Comparison of ENCODE assay signal across 15 cellular contexts in the genomic region with DNA sequence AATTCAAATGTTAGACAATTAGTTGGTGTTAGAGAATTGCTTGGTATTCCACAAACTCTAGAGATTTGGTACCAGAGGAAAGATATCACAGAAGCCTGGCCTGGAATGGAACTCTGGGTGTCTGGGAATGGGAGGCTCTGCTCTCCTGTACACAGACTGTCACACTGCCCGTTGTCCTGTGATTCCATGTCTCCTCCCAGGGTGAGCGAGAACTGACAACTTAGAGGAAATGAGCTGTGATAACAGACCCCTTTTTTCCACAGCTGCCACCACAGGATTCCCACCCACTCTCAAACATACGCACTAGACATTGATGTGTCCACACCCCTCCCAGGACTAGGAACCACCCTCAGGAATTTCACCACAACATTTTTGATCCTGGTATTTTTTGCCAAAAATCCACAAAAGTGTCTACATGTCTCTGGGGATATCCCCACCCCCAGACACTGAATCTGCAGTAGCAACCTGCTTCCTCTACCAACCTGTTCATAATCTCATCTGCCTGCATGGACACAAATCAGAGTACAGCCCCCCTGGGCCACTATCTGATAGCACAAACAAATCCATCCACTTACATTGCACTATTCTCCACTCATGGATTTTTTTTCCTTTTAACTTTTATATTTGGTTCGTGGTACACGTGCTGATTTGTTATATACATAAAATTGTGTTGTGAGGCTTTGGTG. TPM values are rescaled to one million over a fixed set of nuclear protein-coding genes. Genes with fewer than 3 reads are reported as not detected.
A peak's percentile ranks its signal among the peaks of the same experiment; 100 is the strongest.
DNase-seq lines count a peak whose midpoint lies in the region; ATAC-seq and TF ChIP-seq lines count a peak whose summit lies in the region.
"Had no signal": no experiment of that assay in that cellular context is flagged by ENCODE, and none has a peak within 500 bp of the region (broad histone marks: within the 10 kb centered on the region; RNA-seq: fewer than 3 reads in every experiment).

No MANE protein-coding gene starts in this region.

- in situ Hi-C loops in Panc1 (cut with HindIII; ENCODE audit: low pct_unique_long_range_greater_than_20kb, low sequenced_read_pairs): no loop called here

- 47% methylated on average over 3 of the region's 5 CpGs for WGBS in suprapubic skin

- ATAC-seq in Panc1 (0 out of 2 replicates have a peak, but pooled peaks have one; percentile 3), GM21528 (IDR thresholded peaks at IDR 0.05; ENCODE audit: low FRiP score, unreplicated experiment) (no peak), HG03175 (IDR thresholded peaks at IDR 0.05; ENCODE audit: unreplicated experiment) (no peak)
- ATAC-seq: left colon, T-cell had no signal

- H3K36me3 Mint-ChIP-seq in activated naive CD8-positive, alpha-beta T cell: peaks cover 13% of the 10 kb centered on the region
- H3K36me3 Mint-ChIP-seq in activated naive CD8-positive, alpha-beta T cell treated with anti-CD3 and anti-CD28 coated beads for 36 hours: peaks cover 49% of the 10 kb centered on the region

- intact Hi-C loops in Panc1 (cut with micrococcal nuclease; ENCODE audit: unreplicated experiment): no loop called here

- no peak for TF ChIP-seq CTCF in Panc1 (IDR thresholded peaks at IDR 0.05)
- TF ChIP-seq CTCF in fibroblast of pulmonary artery (IDR thresholded peaks at IDR 0.05; ENCODE audit: low read length, missing control alignments): no peak
- no peak for TF ChIP-seq CTCF in suprapubic skin (IDR thresholded peaks at IDR 0.05)

- no peak overlapping the region for H3K27ac Mint-ChIP-seq in activated naive CD8-positive, alpha-beta T cell
- H3K27ac Mint-ChIP-seq in activated naive CD8-positive, alpha-beta T cell treated with anti-CD3 and anti-CD28 coated beads for 36 hours: no peak overlapping the region

- H3K4me1 ChIP-seq in Panc1 (ENCODE audit: control insufficient read depth, insufficient read depth, low read length) (peaks cover 34% of the 10 kb centered on the region), suprapubic skin (peaks cover 45% of the 10 kb centered on the region)
- H3K4me1 ChIP-seq: breast epithelium had no signal

- no peak for TF ChIP-seq EP300 in suprapubic skin (IDR thresholded peaks at IDR 0.05)

- H3K27me3 Mint-ChIP-seq in activated naive CD8-positive, alpha-beta T cell: no peaks in the 10 kb centered on the region
- no peaks in the 10 kb centered on the region for H3K27me3 Mint-ChIP-seq in activated naive CD8-positive, alpha-beta T cell treated with anti-CD3 and anti-CD28 coated beads for 36 hours
- H3K27me3 Mint-ChIP-seq: T-cell had no signal

- peaks cover 9% of the 10 kb centered on the region; the same call in 1 of the 2 replicates for H3K9me3 ChIP-seq in Panc1 (ENCODE audit: control insufficient read depth, insufficient read depth, low read depth, low read length)
- no peaks in the 10 kb centered on the region for H3K9me3 ChIP-seq in suprapubic skin
- H3K9me3 ChIP-seq: breast epithelium had no signal

- POLR2A ChIA-PET in Panc1 (lab: Charles Lee) (no interaction called here), HEK293T (lab: Yijun Ruan, JAX) (no interaction called here)

- H3K4me3 ChIP-seq in Panc1 (ENCODE audit: low read depth in 2 of 2, low read length in 2 of 2) (no peak overlapping the region), fibroblast of pulmonary artery (replicated peaks; ENCODE audit: low read depth, low read length) (no peak overlapping the region), suprapubic skin (no peak overlapping the region)
- H3K4me3 ChIP-seq: breast epithelium, transverse colon had no signal

- peaks cover 55% of the 10 kb centered on the region for H3K4me1 Mint-ChIP-seq in activated naive CD8-positive, alpha-beta T cell (ENCODE audit: low read depth)
- peaks cover 44% of the 10 kb centered on the region for H3K4me1 Mint-ChIP-seq in activated naive CD8-positive, alpha-beta T cell treated with anti-CD3 and anti-CD28 coated beads for 36 hours

- no peaks in the 10 kb centered on the region for H3K36me3 ChIP-seq in Panc1 (ENCODE audit: control insufficient read depth, insufficient read depth, low read length)
- no peaks in the 10 kb centered on the region for H3K36me3 ChIP-seq in suprapubic skin
- H3K36me3 ChIP-seq: breast epithelium, transverse colon had no signal

- H3K27me3 ChIP-seq in Panc1 (ENCODE audit: control insufficient read depth, insufficient read depth, low read length) (no peaks in the 10 kb centered on the region), suprapubic skin (no peaks in the 10 kb centered on the region)
- H3K27me3 ChIP-seq: breast epithelium, transverse colon had no signal

- peak overlapping the region; percentile 21 for H3K4me3 Mint-ChIP-seq in activated naive CD8-positive, alpha-beta T cell
- H3K4me3 Mint-ChIP-seq in activated naive CD8-positive, alpha-beta T cell treated with anti-CD3 and anti-CD28 coated beads for 36 hours: no peak overlapping the region
- H3K4me3 Mint-ChIP-seq: T-cell had no signal

- CTCF ChIA-PET in Panc1 (lab: Charles Lee) (no interaction called here), HEK293T (lab: Yijun Ruan, JAX) (no interaction called here)

- no peak for TF ChIP-seq POLR2A in suprapubic skin (IDR thresholded peaks at IDR 0.05)

- H3K27ac ChIP-seq in Panc1 (ENCODE audit: low read length): no peak overlapping the region
- H3K27ac ChIP-seq in suprapubic skin: peak overlapping the region; percentile 10
- H3K27ac ChIP-seq: breast epithelium, transverse colon had no signal

- no TSS peak for BruUV-seq in Panc1 (replicated peaks; lab: Mats Ljungman, UMichigan)

- DNase-seq in activated naive CD8-positive, alpha-beta T cell treated with anti-CD3 and anti-CD28 coated beads for 36 hours: no peak
- DNase-seq in Panc1 (ENCODE audit: low read depth, low spot score) (no peak), fibroblast of pulmonary artery (ENCODE audit: low read depth) (peak; percentile 35), suprapubic skin (ENCODE audit: low spot score in 2 of 2) (no peak), HEK293T (ENCODE audit: extremely low spot score) (no peak)
- DNase-seq: activated CD4-positive, alpha-beta T cell treated with anti-CD3 and anti-CD28 coated beads for 48 hours; head of caudate nucleus; KG1; left colon; T-cell; transverse colon had no signal

- H3K9me3 Mint-ChIP-seq in activated naive CD8-positive, alpha-beta T cell (ENCODE audit: low read depth): no peaks in the 10 kb centered on the region
- peaks cover 11% of the 10 kb centered on the region for H3K9me3 Mint-ChIP-seq in activated naive CD8-positive, alpha-beta T cell treated with anti-CD3 and anti-CD28 coated beads for 36 hours
- H3K9me3 Mint-ChIP-seq: T-cell had no signal

TF ChIP-seq in HEK293T, 16 proteins besides CTCF, POLR2A, EP300 and RAD21:
- TF ChIP-seq SP1 (IDR thresholded peaks at IDR 0.05) (no peak), BHLHE40 (IDR thresholded peaks at IDR 0.05; ENCODE audit: borderline replicate concordance) (no peak), FOXA1 (IDR thresholded peaks at IDR 0.05) (no peak), ZNF384 (IDR thresholded peaks at IDR 0.05) (no peak), FOXK2 (IDR thresholded peaks at IDR 0.05) (no peak)

RNA-seq across cellular contexts. Expression of gene ZNF273, which starts 4.7 kb away (rescaled TPM):
- total RNA-seq in activated naive CD8-positive, alpha-beta T cell treated with anti-CD3 and anti-CD28 coated beads for 36 hours: 10 to 100 TPM in 1 of 2 experiments, 1 to 10 TPM in 1; 9.8 to 10.2 TPM
- 6.4 TPM for total RNA-seq in Panc1 (2021; ENCODE audit: unreplicated experiment)
- polyA plus RNA-seq in Panc1 (2012; ENCODE audit: insufficient read length): 2.0 TPM
- total RNA-seq in suprapubic skin: 100 to 1,000 TPM; 123 to 247 (median 164) TPM

Comparison
In these comparisons a context has a peak if more than half of its experiments do, and no peak if none do; other contexts are left out.
1. RNA of gene ZNF273, which starts 4.7 kb away (total RNA-seq): 123 to 247 TPM in suprapubic skin; 9.8 to 10.2 TPM in activated naive CD8-positive, alpha-beta T cell treated with anti-CD3 and anti-CD28 coated beads for 36 hours and 6.4 TPM in Panc1 (single experiment); every median in the first group is over 10 times any median in the second.